8 cellular contexts compared by ENCODE assay signal in the genomic region with DNA sequence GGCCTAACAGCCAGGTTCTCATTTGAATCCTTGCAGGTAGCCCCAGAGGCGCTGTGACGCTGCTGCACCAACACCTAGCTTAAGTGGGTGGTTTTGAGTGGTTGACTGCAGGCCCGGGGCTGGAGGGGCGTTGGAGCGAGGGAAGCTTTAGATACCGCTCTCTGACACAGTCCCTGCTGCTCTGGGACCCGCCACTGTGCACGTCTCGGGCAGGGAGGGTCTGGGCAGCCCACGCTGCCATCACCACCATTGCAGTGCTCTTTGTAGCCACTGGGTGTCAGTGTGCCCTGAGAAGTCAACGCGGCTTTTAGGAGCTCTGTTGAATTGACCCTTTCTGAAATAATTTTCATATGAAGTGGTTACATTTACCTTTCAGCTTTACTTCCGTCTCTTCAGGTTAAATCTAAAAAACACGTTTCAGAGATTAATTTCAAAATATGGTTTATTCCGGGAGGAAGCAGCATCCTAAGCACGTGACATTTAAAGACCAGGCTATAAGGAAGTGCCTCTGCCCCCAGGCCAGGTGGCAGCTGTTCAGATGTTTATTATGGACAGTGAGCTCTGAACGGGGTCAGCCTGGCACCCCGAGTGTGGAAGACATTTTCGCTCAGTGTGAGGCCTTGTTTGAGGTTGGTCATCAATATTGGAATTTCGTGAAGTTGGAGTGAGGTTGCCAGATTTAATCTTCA. TPM values are rescaled to one million over a fixed set of nuclear protein-coding genes. Genes with fewer than 3 reads are reported as not detected.
A peak's percentile ranks its signal among the peaks of the same experiment; 100 is the strongest.
DNase-seq lines count a peak whose midpoint lies in the region; ATAC-seq and TF ChIP-seq lines count a peak whose summit lies in the region.

No MANE protein-coding gene starts in this region.

- POLR2A ChIA-PET in IMR-90 (lab: Charles Lee; ENCODE audit: unreplicated experiment), result interaction anchor here (0.8 kb wide), 1 partner anchor 8 kb away, joined by 3 read pairs; no protein-coding TSS in a partner anchor

- H3K27ac Mint-ChIP-seq in activated naive CD4-positive, alpha-beta T cell treated with anti-CD3 and anti-CD28 coated beads, Interleukin-2, amount 10 ng/mL, durations not matched to agents 7 days and 5 days, result no peak overlapping the region
- no peak overlapping the region for H3K27ac Mint-ChIP-seq in progenitor cell of endocrine pancreas

- no peaks in the 10 kb centered on the region for H3K27me3 Mint-ChIP-seq in activated naive CD4-positive, alpha-beta T cell treated with anti-CD3 and anti-CD28 coated beads, Interleukin-2, amount 10 ng/mL, durations not matched to agents 7 days and 5 days
- no peaks in the 10 kb centered on the region for H3K27me3 Mint-ChIP-seq in progenitor cell of endocrine pancreas

- no peak overlapping the region for H2BK120ac ChIP-seq in IMR-90 (ENCODE audit: low read depth, low read length)

- no peak overlapping the region for H3K18ac ChIP-seq in IMR-90 (ENCODE audit: low read depth, low read length)

- in situ Hi-C loops in IMR-90 (cut with MboI; ENCODE audit: low sequenced_read_pairs), result loop anchor here (10.0 kb wide), 1 partner anchor 342 kb away; no protein-coding TSS in a partner anchor

- dilution Hi-C loops in IMR-90 (cut with HindIII; ENCODE audit: low sequenced_read_pairs, unreplicated experiment), result no loop called here

- no peak overlapping the region for H2AK9ac ChIP-seq in IMR-90 (replicated peaks; ENCODE audit: low read depth, low read length, poor library complexity)

- intact Hi-C loops in IMR-90 (cut with micrococcal nuclease), result loop anchor here (1.0 to 5.0 kb wide), 6 partner anchors 88 to 674 kb away; no protein-coding TSS in a partner anchor
- intact Hi-C loops in aorta (cut with DNase I), result loop anchor here in 1 of 2 donors (1.0 to 5.0 kb wide), 2 partner anchors 89 to 633 kb away; no protein-coding TSS in a partner anchor

- no TSS peak for BruUV-seq in IMR-90 (replicated peaks; lab: Mats Ljungman, UMichigan)

- peak; percentile 93 for TF ChIP-seq CTCF in IMR-90 (conservative IDR thresholded peaks at IDR 0.05; ENCODE audit: low read depth, low read length)
- TF ChIP-seq CTCF in progenitor cell of endocrine pancreas (IDR thresholded peaks at IDR 0.05; ENCODE audit: unreplicated experiment), result peak; percentile 97

- H4K20me1 ChIP-seq in IMR-90 (ENCODE audit: insufficient read depth, low read length), result peaks cover 15% of the 10 kb centered on the region

- peaks cover 7% of the 10 kb centered on the region; the same call in 1 of the 2 replicates for H3K4me1 ChIP-seq in IMR-90 (ENCODE audit: control insufficient read depth, insufficient read depth, low read length)
- H3K4me1 ChIP-seq in SJSA1 (replicated peaks), result peaks cover 26% of the 10 kb centered on the region
- H3K4me1 ChIP-seq in aorta (ENCODE audit: control insufficient read depth in 1 of 2, insufficient read depth in 2 of 2, low read length in 2 of 2), result no peaks in the 10 kb centered on the region

- H3K9ac ChIP-seq in IMR-90 (ENCODE audit: low read depth, low read length), result no peak overlapping the region

- TF ChIP-seq RAD21 in IMR-90 (IDR thresholded peaks at IDR 0.05; ENCODE audit: low read length), result peak; percentile 95

- H2AFZ ChIP-seq in IMR-90 (replicated peaks; ENCODE audit: low read length, poor library complexity), result peak overlapping the region; percentile 82

- 26% methylated on average over 6 of the region's 20 CpGs; no CpG with 5 or more reads in 1 of the 2 experiments for WGBS in IMR-90 (ENCODE audit: extremely low coverage in 2 of 2, insufficient read length in 1 of 2), 2 experiments
- WGBS in aorta, 2 donors, result 33 to 35% methylated on average over 20 of the region's 20 CpGs

- no peak overlapping the region for H2BK20ac ChIP-seq in IMR-90 (ENCODE audit: low read depth, low read length)

- peaks cover 55% of the 10 kb centered on the region for H3K36me3 Mint-ChIP-seq in activated naive CD4-positive, alpha-beta T cell treated with anti-CD3 and anti-CD28 coated beads, Interleukin-2, amount 10 ng/mL, durations not matched to agents 7 days and 5 days
- peaks cover 25% of the 10 kb centered on the region for H3K36me3 Mint-ChIP-seq in progenitor cell of endocrine pancreas (ENCODE audit: insufficient read depth)

- H3K36me3 ChIP-seq in IMR-90 (ENCODE audit: control insufficient read depth, insufficient read depth, low read length) (peaks cover 61% of the 10 kb centered on the region), SJSA1 (peaks cover 94% of the 10 kb centered on the region), aorta (ENCODE audit: control insufficient read depth in 1 of 2, insufficient read depth in 2 of 2, low read length in 1 of 2) (peaks cover 0 to 17% of the 10 kb centered on the region in 2 donors)

- H3K4me2 ChIP-seq in IMR-90 (ENCODE audit: low read depth, low read length), result no peak overlapping the region

- peaks cover 33% of the 10 kb centered on the region for H3K4me1 Mint-ChIP-seq in activated naive CD4-positive, alpha-beta T cell treated with anti-CD3 and anti-CD28 coated beads, Interleukin-2, amount 10 ng/mL, durations not matched to agents 7 days and 5 days
- H3K4me1 Mint-ChIP-seq in progenitor cell of endocrine pancreas (ENCODE audit: low read depth), result peaks cover 3% of the 10 kb centered on the region

- CTCF ChIA-PET in IMR-90 (lab: Yijun Ruan, JAX), result interaction anchor here (0.6 to 2.1 kb wide), 22 partner anchors 8 to 654 kb away, joined by 3 to 26 read pairs (median 5); no protein-coding TSS in a partner anchor
- CTCF ChIA-PET in activated naive CD4-positive, alpha-beta T cell treated with anti-CD3 and anti-CD28 coated beads, Interleukin-2, amount 10 ng/mL, durations not matched to agents 7 days and 5 days (lab: Charles Lee), result interaction anchor here (0.6 to 5.2 kb wide), 30 partner anchors 9 to 633 kb away, joined by 3 to 168 read pairs (median 5); a partner anchor contains a TSS

- no peak overlapping the region for H3K4me3 Mint-ChIP-seq in activated naive CD4-positive, alpha-beta T cell treated with anti-CD3 and anti-CD28 coated beads, Interleukin-2, amount 10 ng/mL, durations not matched to agents 7 days and 5 days
- H3K4me3 Mint-ChIP-seq in progenitor cell of endocrine pancreas (ENCODE audit: low read depth), result no peak overlapping the region

- peaks cover 0 to 15% of the 10 kb centered on the region in 2 experiments; a peak in 2 of 4 replicates for H3K79me1 ChIP-seq in IMR-90 (ENCODE audit: low read depth in 1 of 2, low read length in 2 of 2)

- H3K27ac ChIP-seq in IMR-90 (ENCODE audit: insufficient read depth, low read length) (no peak overlapping the region), SJSA1 (no peak overlapping the region), aorta (ENCODE audit: low read depth in 1 of 2, low read length in 2 of 2) (no peak overlapping the region)

- H4K8ac ChIP-seq in IMR-90 (ENCODE audit: low read depth in 2 of 2, low read length in 2 of 2), result no peak overlapping the region

- no peak overlapping the region for H2BK15ac ChIP-seq in IMR-90 (ENCODE audit: low read depth, low read length)

- no peak for TF ChIP-seq POLR2A in IMR-90 (IDR thresholded peaks at IDR 0.05; ENCODE audit: low read depth, low read length)

- H4K91ac ChIP-seq in IMR-90 (ENCODE audit: insufficient read depth, low read depth, low read length), result no peak overlapping the region

- no peaks in the 10 kb centered on the region for H3K27me3 ChIP-seq in IMR-90 (ENCODE audit: control insufficient read depth, insufficient read depth, low read length)
- H3K27me3 ChIP-seq in SJSA1 (replicated peaks), result no peaks in the 10 kb centered on the region
- no peaks in the 10 kb centered on the region for H3K27me3 ChIP-seq in aorta (ENCODE audit: control insufficient read depth in 1 of 2, insufficient read depth in 2 of 2, low read length in 1 of 2)

- no peak overlapping the region for H3K14ac ChIP-seq in IMR-90 (replicated peaks; ENCODE audit: low read depth, low read length)

- no peaks in the 10 kb centered on the region for H3K9me1 ChIP-seq in IMR-90 (ENCODE audit: insufficient read depth, low read length)

- ATAC-seq in IMR-90 (ENCODE audit: low read depth) (peak; percentile 93), aorta (ENCODE audit: low FRiP score) (peak; percentile 81), HG03565 (IDR thresholded peaks at IDR 0.05; ENCODE audit: unreplicated experiment) (no peak)

- no peak overlapping the region; the same call in 1 of the 2 replicates for H2AK5ac ChIP-seq in IMR-90 (ENCODE audit: low read depth, low read length)

- H3K9me3 Mint-ChIP-seq in activated naive CD4-positive, alpha-beta T cell treated with anti-CD3 and anti-CD28 coated beads, Interleukin-2, amount 10 ng/mL, durations not matched to agents 7 days and 5 days, result no peaks in the 10 kb centered on the region
- H3K9me3 Mint-ChIP-seq in progenitor cell of endocrine pancreas (ENCODE audit: low read depth), result no peaks in the 10 kb centered on the region

- no peak overlapping the region for H3K56ac ChIP-seq in IMR-90 (ENCODE audit: extremely low read depth, insufficient read depth, low read length)

- peak; percentile 87 for DNase-seq in D341Med (ENCODE audit: low spot score)
- peak; percentile 64 for DNase-seq in IMR-90
- DNase-seq in SJSA1 (ENCODE audit: low read depth in 1 of 2, low spot score in 2 of 2), result peak; percentile 51 to 63
- peak; percentile 69 for DNase-seq in activated naive CD4-positive, alpha-beta T cell treated with anti-CD3 and anti-CD28 coated beads, Interleukin-2, amount 10 ng/mL, durations not matched to agents 7 days and 5 days
- DNase-seq in glomerular endothelial cell (ENCODE audit: extremely low read depth, low read depth, low spot score), result peak; percentile 29
- peak; percentile 57 for DNase-seq in progenitor cell of endocrine pancreas (ENCODE audit: low spot score, unreplicated experiment)
- DNase-seq in aorta, result peak in 1 of 2 donors; percentile 58

- H2BK5ac ChIP-seq in IMR-90 (ENCODE audit: low read depth, low read length, poor library complexity, severe bottlenecking), result no peak overlapping the region

- H3K4me3 ChIP-seq in IMR-90 (ENCODE audit: insufficient read depth, low read depth, low read length), result no peak overlapping the region
- H3K4me3 ChIP-seq in SJSA1, result no peak overlapping the region
- no peak overlapping the region for H3K4me3 ChIP-seq in aorta (ENCODE audit: low read length in 2 of 2)

- H3K9me3 ChIP-seq in IMR-90 (ENCODE audit: control insufficient read depth, insufficient read depth, low read length), result no peaks in the 10 kb centered on the region
- no peaks in the 10 kb centered on the region for H3K9me3 ChIP-seq in SJSA1 (replicated peaks)
- no peaks in the 10 kb centered on the region for H3K9me3 ChIP-seq in aorta (ENCODE audit: control insufficient read depth, low read length)

- no peak overlapping the region for H4K5ac ChIP-seq in IMR-90 (ENCODE audit: low read depth, low read length)

- no peak overlapping the region for H3K23ac ChIP-seq in IMR-90 (ENCODE audit: low read depth, low read length)

- H3K4ac ChIP-seq in IMR-90 (ENCODE audit: low read depth, low read length), result no peak overlapping the region

RNA-seq across cellular contexts. Expression of a gene that starts 30.9 kb away (rescaled TPM):
- total RNA-seq in IMR-90 (2012; rRNA removed) (38.6 and 44.3 TPM in 2 replicates), glomerular endothelial cell (118 and 222 TPM in 2 replicates), progenitor cell of endocrine pancreas (10.6 and 11.8 TPM in 2 replicates), aorta (10 to 100 TPM; 28.3 to 34.6 TPM)
- polyA plus RNA-seq in IMR-90 (2012; rRNA removed) (53.9 and 84.7 TPM in 2 replicates), aorta (10 to 100 TPM in 1 of 2 donors, 1 to 10 TPM in 1; 7.9 to 12.1 TPM)
- 60.4 and 63.8 TPM in 2 replicates for polyA plus RNA-seq in IMR-90 (2012; cell fraction: cytosol; rRNA removed)
- 22.4 and 22.7 TPM in 2 replicates for polyA plus RNA-seq in IMR-90 (2012; cell fraction: nucleus; rRNA removed; ENCODE audit: low replicate concordance)
- 22.3 and 33.0 TPM in 2 replicates for total RNA-seq in SJSA1 (2014; rRNA removed; shearing (Covaris generic))

RNA-seq across cellular contexts. Expression of a gene that starts 38.0 kb away (rescaled TPM):
- total RNA-seq in IMR-90 (2012; rRNA removed) (43.7 and 60.0 TPM in 2 replicates), glomerular endothelial cell (47.7 and 54.8 TPM in 2 replicates), progenitor cell of endocrine pancreas (50.9 and 53.7 TPM in 2 replicates), aorta (10 to 100 TPM; 20.9 to 29.5 TPM)
- polyA plus RNA-seq in IMR-90 (2012; rRNA removed) (37.4 and 40.6 TPM in 2 replicates), aorta (10 to 100 TPM; 29.2 to 29.7 TPM)
- polyA plus RNA-seq in IMR-90 (2012; cell fraction: cytosol; rRNA removed), result 23.4 and 23.6 TPM in 2 replicates
- polyA plus RNA-seq in IMR-90 (2012; cell fraction: nucleus; rRNA removed; ENCODE audit: low replicate concordance), result 14.2 and 34.8 TPM in 2 replicates
- 39.8 and 46.3 TPM in 2 replicates for total RNA-seq in SJSA1 (2014; rRNA removed; shearing (Covaris generic))
